ENCODE assay signal across 23 cellular contexts in genomic region chrX:16039834-16040233, GRCh38.
A peak's percentile ranks its signal among the peaks of the same experiment; 100 is the strongest.
DNase-seq lines count a peak whose midpoint lies in the region; ATAC-seq and TF ChIP-seq lines count a peak whose summit lies in the region.
"Had no signal": no experiment of that assay in that cellular context is flagged by ENCODE, and none has a peak within 500 bp of the region (broad histone marks: within the 10 kb centered on the region; RNA-seq: fewer than 3 reads in every experiment).

No MANE protein-coding gene starts in this region.

- H3K9me3 ChIP-seq in ovary: no peaks in the 10 kb centered on the region
- H3K9me3 ChIP-seq: BLaER1, HAP-1 had no signal

- no peaks in the 10 kb centered on the region for H3K27me3 ChIP-seq in ovary

- no peak for TF ChIP-seq CTCF in ovary (IDR thresholded peaks at IDR 0.05)

- 50 to 54% (median 53%) methylated on average over 1 of the region's 1 CpG for WGBS in ovary, 3 donors

- H3K27ac ChIP-seq in ovary: no peak overlapping the region
- H3K27ac ChIP-seq: BLaER1, PC-9 had no signal

- no peak for ATAC-seq in stimulated activated naive CD8-positive, alpha-beta T cell treated with anti-CD3 and anti-CD28 coated beads, Interleukin-15, Interleukin-2, amounts not matched to agents 100 U/mL and 50 U/mL, for 24 hours
- ATAC-seq in GM21447 (IDR thresholded peaks at IDR 0.05; ENCODE audit: unreplicated experiment): peak; percentile 62
- peak; percentile 48 for ATAC-seq in HG03354 (IDR thresholded peaks at IDR 0.05; ENCODE audit: poor library complexity, severe bottlenecking, unreplicated experiment)

- H3K4me1 Mint-ChIP-seq in stimulated activated naive CD8-positive, alpha-beta T cell treated with anti-CD3 and anti-CD28 coated beads, Interleukin-15, Interleukin-2, amounts not matched to agents 100 ng/mL and 50 ng/mL, for 24 hours (ENCODE audit: low read depth): peaks cover 7% of the 10 kb centered on the region

- H3K4me3 ChIP-seq in ovary: no peak overlapping the region
- H3K4me3 ChIP-seq: BLaER1, HAP-1, PC-9 had no signal

- H3K27ac Mint-ChIP-seq in stimulated activated naive CD8-positive, alpha-beta T cell treated with anti-CD3 and anti-CD28 coated beads, Interleukin-15, Interleukin-2, amounts not matched to agents 100 ng/mL and 50 ng/mL, for 24 hours: peak overlapping the region; percentile 24

- H3K27me3 Mint-ChIP-seq in stimulated activated naive CD8-positive, alpha-beta T cell treated with anti-CD3 and anti-CD28 coated beads, Interleukin-15, Interleukin-2, amounts not matched to agents 100 ng/mL and 50 ng/mL, for 24 hours: peaks cover 4% of the 10 kb centered on the region

- no peak for TF ChIP-seq POLR2A in ovary (IDR thresholded peaks at IDR 0.05)

- no peaks in the 10 kb centered on the region for H3K36me3 Mint-ChIP-seq in stimulated activated naive CD8-positive, alpha-beta T cell treated with anti-CD3 and anti-CD28 coated beads, Interleukin-15, Interleukin-2, amounts not matched to agents 100 ng/mL and 50 ng/mL, for 24 hours (ENCODE audit: low read depth)

- intact Hi-C loops in ovary (cut with DNase I): no loop called here

- peaks cover 4% of the 10 kb centered on the region for H3K9me3 Mint-ChIP-seq in stimulated activated naive CD8-positive, alpha-beta T cell treated with anti-CD3 and anti-CD28 coated beads, Interleukin-15, Interleukin-2, amounts not matched to agents 100 ng/mL and 50 ng/mL, for 24 hours
- H3K9me3 Mint-ChIP-seq: activated naive CD4-positive, alpha-beta T cell treated with anti-CD3 and anti-CD28 coated beads, Interleukin-2, amount 50 U/mL, for 72 hours had no signal

- H3K4me1 ChIP-seq in ovary (ENCODE audit: insufficient read depth): no peaks in the 10 kb centered on the region
- H3K4me1 ChIP-seq: BLaER1 had no signal

- no peaks in the 10 kb centered on the region for H3K36me3 ChIP-seq in ovary
- H3K36me3 ChIP-seq: BLaER1, HAP-1 had no signal

- no peak for TF ChIP-seq EP300 in ovary (IDR thresholded peaks at IDR 0.05)

- DNase-seq in stimulated activated naive CD8-positive, alpha-beta T cell treated with anti-CD3 and anti-CD28 coated beads, Interleukin-15, Interleukin-2, amounts not matched to agents 100 U/mL and 50 U/mL, for 24 hours: no peak
- DNase-seq in NCI-H69 (lab: John Stamatoyannopoulos, UW) (no peak), NCI-H146 treated with DMSO at 0.1 percent for 48 hours (lab: John Stamatoyannopoulos, UW; ENCODE audit: unreplicated experiment) (no peak), ovary (no peak)
- no peak for DNase-seq in stimulated activated CD4-positive, alpha-beta T cell treated with anti-CD3 and anti-CD28 coated beads, Interleukin-15, amount 100 ng/mL, for 24 hours
- DNase-seq: activated CD4-positive, CD25-positive, alpha-beta regulatory T cell treated with anti-CD3 and anti-CD28 coated beads, Interleukin-2, amount 50 U/mL, for 72 hours; activated T-cell treated with anti-CD3 and anti-CD28 coated beads, Interleukin-2, amount 50 U/mL, for 48 hours; central memory CD4-positive, alpha-beta T cell; COR-L47; DMS79 treated with DMSO at 0.1 percent for 48 hours; Kasumi-1; NCI-H187 treated with DMSO at 0.1 percent for 48 hours; NCI-H226; occipital lobe; PC-9; SHP77; substantia nigra had no signal

- H3K4me3 Mint-ChIP-seq in stimulated activated naive CD8-positive, alpha-beta T cell treated with anti-CD3 and anti-CD28 coated beads, Interleukin-15, Interleukin-2, amounts not matched to agents 100 ng/mL and 50 ng/mL, for 24 hours: no peak overlapping the region
